Comparison of ENCODE assay signal across 9 cellular contexts in the genomic region with DNA sequence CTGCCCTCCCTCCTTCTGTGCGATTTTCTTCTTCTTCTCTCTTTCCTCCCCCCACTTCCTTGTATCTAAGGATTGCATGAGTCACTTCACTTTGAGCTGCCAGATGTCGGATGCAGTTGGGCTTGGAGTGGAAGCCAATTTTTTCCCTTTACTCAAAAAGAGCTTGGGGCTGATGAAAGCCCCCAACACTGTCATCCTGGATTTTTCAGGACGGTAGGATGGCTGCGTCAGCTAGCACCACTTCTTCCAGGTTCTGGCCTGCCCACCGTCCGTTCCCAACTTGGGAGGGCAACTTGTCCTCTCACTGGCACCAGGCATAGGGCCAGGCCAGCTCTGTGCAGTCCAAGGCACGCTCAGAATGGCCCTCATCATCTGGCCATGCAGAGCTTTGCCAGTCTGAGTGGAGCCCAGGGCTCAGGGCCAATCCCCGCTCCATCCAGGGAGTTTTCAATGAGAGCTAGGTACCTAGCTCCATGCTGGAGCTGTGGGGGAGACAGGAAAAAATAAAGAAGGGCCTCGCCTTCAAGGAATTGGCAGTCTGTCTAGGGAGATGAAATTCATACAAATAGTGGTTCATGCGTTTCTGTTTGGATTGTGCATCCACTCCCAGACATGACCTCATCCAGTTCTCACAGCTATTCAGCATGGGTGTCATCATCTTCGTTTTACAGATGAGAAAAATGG. TPM values are rescaled to one million over a fixed set of nuclear protein-coding genes. Genes with fewer than 3 reads are reported as not detected.
DNase-seq lines count a peak whose midpoint lies in the region; ATAC-seq, FAIRE-seq and TF ChIP-seq lines count a peak whose summit lies in the region.
"Had no signal": no experiment of that assay in that cellular context is flagged by ENCODE, and none has a peak within 500 bp of the region (broad histone marks: within the 10 kb centered on the region; RNA-seq: fewer than 3 reads in every experiment).

No MANE protein-coding gene starts in this region.

- H4K20me1 ChIP-seq in osteoblast (ENCODE audit: insufficient read depth, low read length), result no peaks in the 10 kb centered on the region

- no peaks in the 10 kb centered on the region for H3K36me3 ChIP-seq in osteoblast (ENCODE audit: insufficient read depth, low read length)

- H3K4me2 ChIP-seq in osteoblast (ENCODE audit: insufficient read depth, low read length), result peak overlapping the region; percentile 74

- peaks cover 20% of the 10 kb centered on the region for H3K4me1 ChIP-seq in osteoblast (ENCODE audit: insufficient read depth, low read length)

- H3K4me3 ChIP-seq in fibroblast of mammary gland (ENCODE audit: control insufficient read depth, low read depth, low read length) (no peak overlapping the region), osteoblast (ENCODE audit: insufficient read depth, low read length) (peak overlapping the region; percentile 47)

- DNase-seq in DMS 273 (lab: John Stamatoyannopoulos, UW; ENCODE audit: unreplicated experiment) (peak; percentile 82), NOMO-1 treated with DMSO at 0.1 percent for 48 hours (lab: John Stamatoyannopoulos, UW; ENCODE audit: unreplicated experiment) (peak; percentile 35), fibroblast of mammary gland (ENCODE audit: low read depth) (peak; percentile 83), osteoblast (ENCODE audit: insufficient read length, low spot score, missing footprints) (peak; percentile 97), SW480 (ENCODE audit: low spot score) (no peak), GM19239 (ENCODE audit: insufficient read length, low spot score) (no peak)
- DNase-seq in stimulated activated CD4-positive, alpha-beta T cell treated with anti-CD3 and anti-CD28 coated beads, Interleukin-12 subunit alpha, Interleukin-12 subunit beta, amount 100 ng/mL, for 4 hours, result no peak
- DNase-seq: mesendoderm had no signal

- H3K27ac ChIP-seq in osteoblast (ENCODE audit: low read depth, low read length), result peak overlapping the region; percentile 91

- FAIRE-seq in GM19239 (lab: Jason Lieb, UNC), result no peak

- no peaks in the 10 kb centered on the region for H3K9me3 ChIP-seq in osteoblast (ENCODE audit: low read depth, low read length)

- no peak for ATAC-seq in GM19463 (IDR thresholded peaks at IDR 0.05; ENCODE audit: unreplicated experiment)

- no peaks in the 10 kb centered on the region for H3K79me2 ChIP-seq in osteoblast (ENCODE audit: insufficient read depth, low read length)

- TF ChIP-seq CTCF in fibroblast of mammary gland (conservative IDR thresholded peaks at IDR 0.05; ENCODE audit: control insufficient read depth, insufficient read depth, low read depth, low read length), result no peak
- no peak for TF ChIP-seq CTCF in osteoblast (IDR thresholded peaks at IDR 0.05; ENCODE audit: extremely low read depth, low read depth, low read length)

- H2AFZ ChIP-seq in osteoblast (ENCODE audit: low read length), result peak overlapping the region; percentile 60

- H3K27me3 ChIP-seq in osteoblast (ENCODE audit: insufficient read depth, low read length), result no peaks in the 10 kb centered on the region

RNA-seq across cellular contexts. Expression of gene INSYN1, which starts 47.7 kb away (rescaled TPM):
- 3.8 and 4.7 TPM in 2 replicates for total RNA-seq in osteoblast

Comparison
In these comparisons a context has a peak if more than half of its experiments do, and no peak if none do; other contexts are left out.
1. DNase-seq: peak in DMS 273 (single experiment), NOMO-1 treated with DMSO at 0.1 percent for 48 hours (single experiment), fibroblast of mammary gland (single experiment) and osteoblast (single experiment); none in stimulated activated CD4-positive, alpha-beta T cell treated with anti-CD3 and anti-CD28 coated beads, Interleukin-12 subunit alpha, Interleukin-12 subunit beta, amount 100 ng/mL, for 4 hours (single experiment), SW480 (single experiment) and GM19239 (single experiment).